Comparison of ENCODE assay signal across 13 cellular contexts in the genomic region with DNA sequence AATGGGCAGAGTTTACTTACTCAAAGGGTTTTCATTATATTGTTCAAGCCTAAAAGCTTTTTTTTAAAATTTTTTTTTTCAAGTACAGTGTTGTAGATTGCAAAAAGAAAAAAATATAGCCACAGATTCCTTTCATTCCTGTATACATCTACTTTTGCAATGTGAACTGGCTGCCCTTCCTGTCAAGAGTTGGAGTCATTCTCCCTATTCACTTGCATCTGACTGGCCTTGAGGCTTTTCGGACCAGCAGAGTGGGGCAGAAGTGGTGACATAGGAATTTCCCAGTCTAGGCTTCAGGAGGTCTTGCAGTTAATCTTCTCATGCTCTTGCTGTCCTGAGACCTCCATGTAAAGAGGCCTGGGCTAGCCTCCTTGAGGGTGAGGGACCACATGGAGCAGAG.
"Had no signal": no experiment of that assay in that cellular context is flagged by ENCODE, and none has a peak within 500 bp of the region (broad histone marks: within the 10 kb centered on the region; RNA-seq: fewer than 3 reads in every experiment).

No MANE protein-coding gene starts in this region.

- DNase-seq: activated CD8-positive, alpha-beta memory T cell treated with anti-CD3 and anti-CD28 coated beads, Interleukin-2, amount 50 U/mL, for 4 hours; activated CD8-positive, alpha-beta T cell treated with anti-CD3 and anti-CD28 coated beads for 36 hours; activated naive CD8-positive, alpha-beta T cell treated with anti-CD3 and anti-CD28 coated beads, Interleukin-2, amount 10 ng/mL, durations not matched to agents 7 days and 5 days; central memory CD4-positive, alpha-beta T cell; erythroblast; ovary; stimulated activated CD4-positive, alpha-beta T cell treated with anti-CD3 and anti-CD28 coated beads, Interleukin-15, amount 100 ng/mL, for 24 hours; stimulated activated CD4-positive, alpha-beta T cell treated with anti-CD3 and anti-CD28 coated beads, Interleukin-4, amount 100 ng/mL, for 24 hours; stimulated activated naive CD8-positive, alpha-beta T cell treated with anti-CD3 and anti-CD28 coated beads, Interleukin-15, amount 100 ng/mL, for 72 hours; T-helper 1 cell; testis had no signal

- H3K4me1 ChIP-seq: ascending aorta, testis had no signal

- H3K36me3 ChIP-seq: ascending aorta, ovary had no signal

- H3K27ac ChIP-seq: ascending aorta, ovary, testis, VCaP had no signal

- H3K27me3 ChIP-seq: ascending aorta, ovary, testis had no signal

- H3K4me3 ChIP-seq: ascending aorta, ovary, testis had no signal

- H3K9me3 ChIP-seq: ascending aorta, ovary, testis had no signal
